Comparison of ENCODE assay signal across 12 cellular contexts in the genomic region with DNA sequence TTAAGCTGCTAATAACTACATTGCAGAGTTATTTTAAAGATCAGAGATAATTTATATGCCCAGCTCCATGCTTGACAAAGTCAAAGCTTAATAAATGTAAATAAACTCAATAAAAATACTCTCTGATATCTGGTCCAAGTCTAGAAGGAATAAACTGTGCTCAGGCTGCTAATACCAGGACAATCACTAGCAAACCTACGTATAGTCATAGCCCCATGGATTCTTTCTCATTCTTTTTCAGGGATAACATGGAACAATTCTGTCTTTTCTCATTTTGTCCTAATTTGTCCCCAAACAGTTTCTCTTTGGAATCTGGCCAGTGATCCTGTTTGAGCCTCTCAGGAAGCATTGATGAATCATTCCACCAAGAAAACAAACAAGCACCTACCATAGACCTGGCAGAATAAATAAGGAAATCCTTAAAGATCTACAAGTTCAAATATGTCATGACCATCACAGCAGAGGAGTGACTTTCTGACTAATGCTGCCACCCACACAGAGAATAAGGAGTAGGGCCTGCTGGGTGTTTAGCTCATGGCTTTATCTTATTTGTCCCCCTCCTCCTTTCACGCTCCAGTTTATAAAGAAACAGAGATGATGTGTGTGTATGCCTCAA. TPM values are rescaled to one million over a fixed set of nuclear protein-coding genes. Genes with fewer than 3 reads are reported as not detected.
DNase-seq lines count a peak whose midpoint lies in the region; TF ChIP-seq lines count a peak whose summit lies in the region.
"Had no signal": no experiment of that assay in that cellular context is flagged by ENCODE, and none has a peak within 500 bp of the region (broad histone marks: within the 10 kb centered on the region; RNA-seq: fewer than 3 reads in every experiment).

No MANE protein-coding gene starts in this region.

- POLR2A ChIA-PET in HEK293 (lab: Yijun Ruan, JAX), result interaction anchor here (1.6 kb wide), 1 partner anchor 8 kb away, joined by 3 read pairs; no protein-coding TSS in a partner anchor

- no peaks in the 10 kb centered on the region for H3K36me3 ChIP-seq in HEK293 (ENCODE audit: control insufficient read depth in 2 of 2, insufficient read depth in 1 of 2, low read length in 2 of 2)

- peak overlapping the region; percentile 28; the same call in 1 of the 2 replicates for H3K27ac ChIP-seq in HEK293 (ENCODE audit: extremely low read depth, low read depth, low read length)
- H3K27ac ChIP-seq in VCaP, result peak overlapping the region; percentile 94

- H3K9me3 ChIP-seq in HEK293 (ENCODE audit: control insufficient read depth, insufficient read depth, low read depth, low read length), result no peaks in the 10 kb centered on the region

- no peak overlapping the region for H3K4me3 ChIP-seq in HEK293 (ENCODE audit: low read depth, low read length)

- H3K9me3 Mint-ChIP-seq in type B pancreatic cell, result no peaks in the 10 kb centered on the region
- H3K9me3 Mint-ChIP-seq: endodermal cell had no signal

- TF ChIP-seq CTCF in HEK293 (tag by site-specific recombination; IDR thresholded peaks at IDR 0.05), result no peak
- no peak for TF ChIP-seq CTCF in VCaP (conservative IDR thresholded peaks at IDR 0.05)
- no peak for TF ChIP-seq CTCF in type B pancreatic cell (conservative IDR thresholded peaks at IDR 0.05)

- H3K4me1 ChIP-seq in HEK293 (ENCODE audit: control insufficient read depth, insufficient read depth, low read length), result peaks cover 11% of the 10 kb centered on the region

- DNase-seq in glomerular endothelial cell (ENCODE audit: extremely low read depth, low read depth, low spot score) (peak; percentile 27), type B pancreatic cell (ENCODE audit: extremely low spot score, unreplicated experiment) (no peak), AML-193 (lab: John Stamatoyannopoulos, UW) (no peak), NCI-H1417 treated with DMSO at 0.1 percent for 48 hours (lab: John Stamatoyannopoulos, UW) (no peak)
- DNase-seq in effector CD4-positive, alpha-beta T cell, result no peak
- DNase-seq: endodermal cell, MM.1S, NCI-H226, retina had no signal

- peak overlapping the region; percentile 52 for H3K27ac Mint-ChIP-seq in type B pancreatic cell
- H3K27ac Mint-ChIP-seq: endodermal cell had no signal

- H3K36me3 Mint-ChIP-seq in type B pancreatic cell, result peaks cover 26% of the 10 kb centered on the region

- H3K27me3 Mint-ChIP-seq in type B pancreatic cell, result no peaks in the 10 kb centered on the region

- CTCF ChIA-PET in HEK293 (lab: Yijun Ruan, JAX), result interaction anchor here (0.5 to 2.1 kb wide), 5 partner anchors 16 to 600 kb away, joined by 3 to 7 read pairs (median 4); no protein-coding TSS in a partner anchor

- H3K4me1 Mint-ChIP-seq in type B pancreatic cell (ENCODE audit: unreplicated experiment), result peaks cover 29% of the 10 kb centered on the region

- H3K4me3 Mint-ChIP-seq in type B pancreatic cell, result no peak overlapping the region
- H3K4me3 Mint-ChIP-seq: endodermal cell had no signal

TF ChIP-seq in HEK293, 187 proteins besides CTCF, POLR2A, EP300 and RAD21:
- TF ChIP-seq ZFHX2 (tag by site-specific recombination; conservative IDR thresholded peaks at IDR 0.05) (peak; percentile 64), ZNF274 (IDR thresholded peaks at IDR 0.05; ENCODE audit: low read length) (no peak), ZNF274 (tag by site-specific recombination; IDR thresholded peaks at IDR 0.05; ENCODE audit: borderline replicate concordance) (no peak), ZNF660 (tag by site-specific recombination; IDR thresholded peaks at IDR 0.05) (no peak), ZSCAN30 (tag by site-specific recombination; IDR thresholded peaks at IDR 0.05) (no peak), EGR2 (tag by site-specific recombination; IDR thresholded peaks at IDR 0.05; ENCODE audit: low read depth) (peak; percentile 30; the same call in 1 of the 2 replicates), ZNF701 (tag by site-specific recombination; IDR thresholded peaks at IDR 0.05) (no peak)

RNA-seq across cellular contexts. Expression of a gene that starts 14.1 kb away (rescaled TPM):
- not detected in 2 replicates for total RNA-seq in glomerular endothelial cell
- total RNA-seq in type B pancreatic cell (ENCODE audit: low replicate concordance), result 0.29 and 0.39 TPM in 2 replicates
- total RNA-seq: endodermal cell, Right ventricle myocardium inferior had no signal

RNA-seq across cellular contexts. Expression of a gene that starts 46.7 kb away (rescaled TPM):
- total RNA-seq in glomerular endothelial cell (7.1 and 8.8 TPM in 2 replicates), type B pancreatic cell (ENCODE audit: low replicate concordance) (17.9 and 18.8 TPM in 2 replicates)
